In the genomic region with DNA sequence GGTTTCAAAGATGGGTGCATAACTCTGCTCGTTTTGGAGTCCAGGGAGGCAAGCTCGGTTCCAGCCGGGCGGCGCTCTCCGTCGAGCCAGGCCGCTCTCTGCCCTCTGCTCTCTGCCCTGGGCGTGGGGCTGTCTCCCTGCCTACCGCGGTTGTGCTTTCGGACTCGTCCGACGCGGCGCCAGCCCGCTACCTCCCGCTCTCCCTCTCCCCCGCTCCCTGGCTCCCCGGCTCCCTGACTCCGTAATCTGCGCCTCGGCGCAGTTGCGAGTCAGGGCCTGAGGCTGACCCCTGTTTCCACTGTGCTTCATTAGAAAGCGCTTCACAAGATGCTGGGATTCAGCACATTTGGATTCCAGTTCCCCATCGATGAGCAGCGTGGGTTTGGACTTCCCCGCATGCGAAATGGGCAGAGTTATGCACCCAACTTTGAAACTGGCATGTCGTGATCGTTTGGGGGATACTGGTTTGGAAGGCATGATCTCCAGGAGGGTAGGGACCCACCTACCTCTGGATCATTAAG, we compare ENCODE assay signal across 2 cellular contexts.
TF ChIP-seq lines count a peak whose summit lies in the region.

No MANE protein-coding gene starts in this region.

TF ChIP-seq in A549, 52 proteins besides CTCF, POLR2A, EP300 and RAD21 (continued from another document):
- TF ChIP-seq, protein P1, sequence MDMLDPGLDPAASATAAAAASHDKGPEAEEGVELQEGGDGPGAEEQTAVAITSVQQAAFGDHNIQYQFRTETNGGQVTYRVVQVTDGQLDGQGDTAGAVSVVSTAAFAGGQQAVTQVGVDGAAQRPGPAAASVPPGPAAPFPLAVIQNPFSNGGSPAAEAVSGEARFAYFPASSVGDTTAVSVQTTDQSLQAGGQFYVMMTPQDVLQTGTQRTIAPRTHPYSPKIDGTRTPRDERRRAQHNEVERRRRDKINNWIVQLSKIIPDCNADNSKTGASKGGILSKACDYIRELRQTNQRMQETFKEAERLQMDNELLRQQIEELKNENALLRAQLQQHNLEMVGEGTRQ (IDR thresholded peaks at IDR 0.05): no peak
- TF ChIP-seq MAFK (IDR thresholded peaks at IDR 0.05; ENCODE audit: partially characterized antibody) (no peak), KDM5A (IDR thresholded peaks at IDR 0.05) (no peak), JUNB (IDR thresholded peaks at IDR 0.05) (no peak), BHLHE40 (IDR thresholded peaks at IDR 0.05; ENCODE audit: low read depth, low read length) (no peak), CBX2 (IDR thresholded peaks at IDR 0.05; ENCODE audit: borderline replicate concordance, low read depth) (no peak), CBX8 (IDR thresholded peaks at IDR 0.05) (no peak), FOSL2 (IDR thresholded peaks at IDR 0.05) (no peak), FOSL2 (CRISPR knock-in tag; IDR thresholded peaks at IDR 0.05) (no peak), ZSCAN20 (CRISPR knock-in tag; IDR thresholded peaks at IDR 0.05) (no peak), TFCP2L1 (CRISPR knock-in tag; IDR thresholded peaks at IDR 0.05) (no peak), HOXB5 (CRISPR knock-in tag; IDR thresholded peaks at IDR 0.05) (no peak), HDAC2 (IDR thresholded peaks at IDR 0.05) (no peak), JUN (IDR thresholded peaks at IDR 0.05) (no peak), CHD2 (IDR thresholded peaks at IDR 0.05; ENCODE audit: low read length, partially characterized antibody) (no peak), NFE2L2 (conservative IDR thresholded peaks at IDR 0.05; ENCODE audit: low read length) (no peak), ZC3H11A (IDR thresholded peaks at IDR 0.05) (no peak), FOSB (CRISPR knock-in tag; IDR thresholded peaks at IDR 0.05) (no peak), MYC (IDR thresholded peaks at IDR 0.05; ENCODE audit: borderline replicate concordance, low read length) (no peak)
- TF ChIP-seq, protein P2, sequence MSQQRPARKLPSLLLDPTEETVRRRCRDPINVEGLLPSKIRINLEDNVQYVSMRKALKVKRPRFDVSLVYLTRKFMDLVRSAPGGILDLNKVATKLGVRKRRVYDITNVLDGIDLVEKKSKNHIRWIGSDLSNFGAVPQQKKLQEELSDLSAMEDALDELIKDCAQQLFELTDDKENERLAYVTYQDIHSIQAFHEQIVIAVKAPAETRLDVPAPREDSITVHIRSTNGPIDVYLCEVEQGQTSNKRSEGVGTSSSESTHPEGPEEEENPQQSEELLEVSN (IDR thresholded peaks at IDR 0.05; ENCODE audit: borderline replicate concordance, low read depth): no peak

TF ChIP-seq in H1, 55 proteins besides CTCF, POLR2A, EP300 and RAD21:
- TF ChIP-seq CHD2 (IDR thresholded peaks at IDR 0.05; ENCODE audit: low read length): no peak
- peak in 1 of 2 experiments; percentile 33; a peak in 1 of 4 replicates for TF ChIP-seq SIN3A (conservative IDR thresholded peaks at IDR 0.05 in 1 of 2, IDR thresholded peaks at IDR 0.05 in 1 of 2; ENCODE audit: low read depth in 1 of 2, low read length in 2 of 2)
- TF ChIP-seq TAF7 (optimal IDR thresholded peaks at IDR 0.05; ENCODE audit: borderline replicate concordance, low read depth, low read length): no peak
- no peak for TF ChIP-seq SUZ12 (IDR thresholded peaks at IDR 0.05; ENCODE audit: low read length)
- no peak for TF ChIP-seq POU5F1 (IDR thresholded peaks at IDR 0.05; ENCODE audit: low read depth, low read length)
- TF ChIP-seq BACH1 (IDR thresholded peaks at IDR 0.05; ENCODE audit: low read length): no peak
- TF ChIP-seq SP4 (IDR thresholded peaks at IDR 0.05; ENCODE audit: low read length): no peak
- no peak for TF ChIP-seq SIX5 (IDR thresholded peaks at IDR 0.05; ENCODE audit: low read depth, low read length)
- peak; percentile 45 for TF ChIP-seq ASH2L (IDR thresholded peaks at IDR 0.05; ENCODE audit: low read length)
